Comparison of ENCODE assay signal across 13 cellular contexts in genomic region chr15:63461230-63461629, GRCh38. TPM values are rescaled to one million over a fixed set of nuclear protein-coding genes. Genes with fewer than 3 reads are reported as not detected.
A peak's percentile ranks its signal among the peaks of the same experiment; 100 is the strongest.
DNase-seq lines count a peak whose midpoint lies in the region; TF ChIP-seq lines count a peak whose summit lies in the region.
"Had no signal": no experiment of that assay in that cellular context is flagged by ENCODE, and none has a peak within 500 bp of the region (broad histone marks: within the 10 kb centered on the region; RNA-seq: fewer than 3 reads in every experiment).

No MANE protein-coding gene starts in this region.

- no TSS peak for BruUV-seq in PC-9 (replicated peaks; lab: Mats Ljungman, UMichigan)

- POLR2A ChIA-PET in CD8-positive, alpha-beta memory T cell (lab: Charles Lee), result no interaction called here
- POLR2A ChIA-PET in PC-9 (lab: Charles Lee; ENCODE audit: unreplicated experiment), result no interaction called here

- H3K9me3 Mint-ChIP-seq in osteocyte (ENCODE audit: unreplicated experiment), result peaks cover 8% of the 10 kb centered on the region
- H3K9me3 Mint-ChIP-seq in CD8-positive, alpha-beta memory T cell, result no peaks in the 10 kb centered on the region
- no peaks in the 10 kb centered on the region for H3K9me3 Mint-ChIP-seq in activated T-helper 1 cell treated with anti-CD3 and anti-CD28 coated beads, Interleukin-12 subunit alpha, Interleukin-12 subunit beta, Interleukin-2, Interleukin-4 antibody, amounts not matched to agents 30 ng/mL and 10 ng/mL and 1 ng/mL, durations not matched to agents 14 hours and 24 hours and 36 hours
- H3K9me3 Mint-ChIP-seq: naive thymus-derived CD8-positive, alpha-beta T cell had no signal

- H3K4me1 ChIP-seq in CD8-positive, alpha-beta memory T cell (ENCODE audit: insufficient read depth, low read length), result no peaks in the 10 kb centered on the region
- peaks cover 14% of the 10 kb centered on the region for H3K4me1 ChIP-seq in PC-9 (replicated peaks; ENCODE audit: insufficient read depth)
- H3K4me1 ChIP-seq: BE2C had no signal

- no peak overlapping the region for H3K4me2 ChIP-seq in PC-9

- no peaks in the 10 kb centered on the region for H4K20me1 ChIP-seq in PC-9 (ENCODE audit: insufficient read depth)

- H3K9me3 ChIP-seq in CD8-positive, alpha-beta memory T cell (ENCODE audit: low read length), result no peaks in the 10 kb centered on the region
- H3K9me3 ChIP-seq in PC-9 (ENCODE audit: insufficient read depth, low read depth), result no peaks in the 10 kb centered on the region

- intact Hi-C loops in activated T-helper 1 cell treated with anti-CD3 and anti-CD28 coated beads, Interleukin-12 subunit alpha, Interleukin-12 subunit beta, Interleukin-2, Interleukin-4 antibody, amounts not matched to agents 30 ng/mL and 10 ng/mL and 1 ng/mL, durations not matched to agents 14 hours and 24 hours and 36 hours (cut with micrococcal nuclease), result loop anchor here (10.0 kb wide), 1 partner anchor 694 kb away; the partner anchor contains the start of gene SNX22
- intact Hi-C loops in PC-9 (cut with micrococcal nuclease; ENCODE audit: unreplicated experiment), result loop anchor here (10.0 kb wide), 2 partner anchors 176 to 604 kb away; no protein-coding TSS in a partner anchor

- H3K36me3 ChIP-seq in CD8-positive, alpha-beta memory T cell (ENCODE audit: insufficient read depth, low read length), result no peaks in the 10 kb centered on the region
- no peaks in the 10 kb centered on the region for H3K36me3 ChIP-seq in PC-9 (ENCODE audit: low read depth)
- H3K36me3 ChIP-seq: BE2C had no signal

- H3K9me2 ChIP-seq in PC-9 (ENCODE audit: insufficient read depth), result no peaks in the 10 kb centered on the region

- peak overlapping the region; percentile 31 for H3K27ac Mint-ChIP-seq in osteocyte (ENCODE audit: unreplicated experiment)
- no peak overlapping the region for H3K27ac Mint-ChIP-seq in CD8-positive, alpha-beta memory T cell
- H3K27ac Mint-ChIP-seq in activated T-helper 1 cell treated with anti-CD3 and anti-CD28 coated beads, Interleukin-12 subunit alpha, Interleukin-12 subunit beta, Interleukin-2, Interleukin-4 antibody, amounts not matched to agents 30 ng/mL and 10 ng/mL and 1 ng/mL, durations not matched to agents 14 hours and 24 hours and 36 hours, result no peak overlapping the region

- no peak overlapping the region for H2AFZ ChIP-seq in PC-9

- TF ChIP-seq CTCF in C4-2B (conservative IDR thresholded peaks at IDR 0.05), result no peak
- peak; percentile 40 for TF ChIP-seq CTCF in astrocyte of the cerebellum (IDR thresholded peaks at IDR 0.05; ENCODE audit: low read depth, low read length, missing control alignments)
- TF ChIP-seq CTCF in osteocyte (IDR thresholded peaks at IDR 0.05), result no peak
- no peak for TF ChIP-seq CTCF in PC-9 (conservative IDR thresholded peaks at IDR 0.05)

- H3K79me2 ChIP-seq in PC-9 (ENCODE audit: low read depth), result no peaks in the 10 kb centered on the region

- CTCF ChIA-PET in CD8-positive, alpha-beta memory T cell (lab: Charles Lee), result no interaction called here
- CTCF ChIA-PET in PC-9 (lab: Charles Lee), result no interaction called here

- no peak overlapping the region for H3K4me3 Mint-ChIP-seq in osteocyte (ENCODE audit: unreplicated experiment)
- no peak overlapping the region for H3K4me3 Mint-ChIP-seq in CD8-positive, alpha-beta memory T cell
- no peak overlapping the region for H3K4me3 Mint-ChIP-seq in activated T-helper 1 cell treated with anti-CD3 and anti-CD28 coated beads, Interleukin-12 subunit alpha, Interleukin-12 subunit beta, Interleukin-2, Interleukin-4 antibody, amounts not matched to agents 30 ng/mL and 10 ng/mL and 1 ng/mL, durations not matched to agents 14 hours and 24 hours and 36 hours
- H3K4me3 Mint-ChIP-seq: naive thymus-derived CD8-positive, alpha-beta T cell had no signal

- DNase-seq in astrocyte of the cerebellum (ENCODE audit: low read depth) (no peak), hippocampal formation (lab: John Stamatoyannopoulos, UW) (peak; percentile 42 to 63), osteocyte (ENCODE audit: extremely low spot score, unreplicated experiment) (no peak), SIG-M5 (lab: John Stamatoyannopoulos, UW) (no peak), PC-9 (no peak)
- DNase-seq in CD8-positive, alpha-beta memory T cell, result no peak
- DNase-seq in activated T-helper 1 cell treated with anti-CD3 and anti-CD28 coated beads, Interleukin-12 subunit alpha, Interleukin-12 subunit beta, Interleukin-2, Interleukin-4 antibody, amounts not matched to agents 30 ng/mL and 10 ng/mL and 1 ng/mL, durations not matched to agents 14 hours and 24 hours and 36 hours (ENCODE audit: low spot score), result no peak
- DNase-seq: BE2C; KG1; naive thymus-derived CD8-positive, alpha-beta T cell; NCI-H1694; NCI-H526 treated with DMSO at 0.1 percent for 48 hours had no signal

- peaks cover 20% of the 10 kb centered on the region for H3K4me1 Mint-ChIP-seq in osteocyte (ENCODE audit: unreplicated experiment)
- H3K4me1 Mint-ChIP-seq in CD8-positive, alpha-beta memory T cell, result peaks cover 0 to under 1% (median 0%) of the 10 kb centered on the region in 3 donors
- peaks cover 4% of the 10 kb centered on the region for H3K4me1 Mint-ChIP-seq in activated T-helper 1 cell treated with anti-CD3 and anti-CD28 coated beads, Interleukin-12 subunit alpha, Interleukin-12 subunit beta, Interleukin-2, Interleukin-4 antibody, amounts not matched to agents 30 ng/mL and 10 ng/mL and 1 ng/mL, durations not matched to agents 14 hours and 24 hours and 36 hours (ENCODE audit: low read depth)

- H3K27ac ChIP-seq in C4-2B (peak overlapping the region; percentile 42), PC-9 (no peak overlapping the region)
- no peak overlapping the region for H3K27ac ChIP-seq in CD8-positive, alpha-beta memory T cell (ENCODE audit: low read depth, low read length)

- H3F3A ChIP-seq in PC-9 (ENCODE audit: insufficient read depth, low read depth), result no peaks in the 10 kb centered on the region

- H3K4me3 ChIP-seq in astrocyte of the cerebellum (ENCODE audit: low read depth, low read length) (no peak overlapping the region), PC-9 (no peak overlapping the region)
- H3K4me3 ChIP-seq in CD8-positive, alpha-beta memory T cell (ENCODE audit: low read length), result no peak overlapping the region

- H3K27me3 ChIP-seq in CD8-positive, alpha-beta memory T cell (ENCODE audit: insufficient read depth, low read length, poor library complexity, severe bottlenecking), result no peaks in the 10 kb centered on the region
- no peaks in the 10 kb centered on the region for H3K27me3 ChIP-seq in PC-9 (ENCODE audit: insufficient read depth, low read depth)
- H3K27me3 ChIP-seq: BE2C had no signal

- H3K36me3 Mint-ChIP-seq in osteocyte (ENCODE audit: unreplicated experiment), result no peaks in the 10 kb centered on the region
- H3K36me3 Mint-ChIP-seq in CD8-positive, alpha-beta memory T cell, result no peaks in the 10 kb centered on the region
- no peaks in the 10 kb centered on the region for H3K36me3 Mint-ChIP-seq in activated T-helper 1 cell treated with anti-CD3 and anti-CD28 coated beads, Interleukin-12 subunit alpha, Interleukin-12 subunit beta, Interleukin-2, Interleukin-4 antibody, amounts not matched to agents 30 ng/mL and 10 ng/mL and 1 ng/mL, durations not matched to agents 14 hours and 24 hours and 36 hours (ENCODE audit: low read depth)
- H3K36me3 Mint-ChIP-seq: naive thymus-derived CD8-positive, alpha-beta T cell had no signal

- H3K27me3 Mint-ChIP-seq in osteocyte (ENCODE audit: unreplicated experiment), result no peaks in the 10 kb centered on the region
- H3K27me3 Mint-ChIP-seq in CD8-positive, alpha-beta memory T cell, result peaks cover 6 to 10% of the 10 kb centered on the region in 2 donors
- peaks cover 14% of the 10 kb centered on the region for H3K27me3 Mint-ChIP-seq in activated T-helper 1 cell treated with anti-CD3 and anti-CD28 coated beads, Interleukin-12 subunit alpha, Interleukin-12 subunit beta, Interleukin-2, Interleukin-4 antibody, amounts not matched to agents 30 ng/mL and 10 ng/mL and 1 ng/mL, durations not matched to agents 14 hours and 24 hours and 36 hours (ENCODE audit: insufficient read depth)

- in situ Hi-C loops in astrocyte of the cerebellum (cut with HindIII; ENCODE audit: low sequenced_read_pairs), result no loop called here

RNA-seq across cellular contexts. Expression of gene USP3, which starts 43.2 kb away (rescaled TPM):
- total RNA-seq in osteocyte, result 41.2 and 45.9 TPM in 2 replicates
- total RNA-seq in CD8-positive, alpha-beta memory T cell, result 10 to 100 TPM; 36.6 to 38.0 TPM
- polyA plus RNA-seq in CD8-positive, alpha-beta memory T cell, result 50.7 TPM
- 46.9 and 58.9 TPM in 2 replicates for total RNA-seq in activated T-helper 1 cell treated with anti-CD3 and anti-CD28 coated beads, Interleukin-12 subunit alpha, Interleukin-12 subunit beta, Interleukin-2, Interleukin-4 antibody, amounts not matched to agents 30 ng/mL and 10 ng/mL and 1 ng/mL, durations not matched to agents 14 hours and 24 hours and 36 hours
- total RNA-seq in PC-9 (2021), result 57.5 and 59.7 TPM in 2 replicates

Comparison
In these comparisons a context has a peak if more than half of its experiments do, and no peak if none do; other contexts are left out.
1. DNase-seq: peak in hippocampal formation (2 of 2); none in astrocyte of the cerebellum (single experiment), osteocyte (single experiment), CD8-positive, alpha-beta memory T cell (0 of 5), SIG-M5 (single experiment), activated T-helper 1 cell treated with anti-CD3 and anti-CD28 coated beads, Interleukin-12 subunit alpha, Interleukin-12 subunit beta, Interleukin-2, Interleukin-4 antibody, amounts not matched to agents 30 ng/mL and 10 ng/mL and 1 ng/mL, durations not matched to agents 14 hours and 24 hours and 36 hours (single experiment) and PC-9 (0 of 2).